31 cellular contexts compared by ENCODE assay signal in genomic region chr5:32680183-32680582, GRCh38. TPM values are rescaled to one million over a fixed set of nuclear protein-coding genes. Genes with fewer than 3 reads are reported as not detected.
"Had no signal": no experiment of that assay in that cellular context is flagged by ENCODE, and none has a peak within 500 bp of the region (broad histone marks: within the 10 kb centered on the region; RNA-seq: fewer than 3 reads in every experiment).

No MANE protein-coding gene starts in this region.

- H3K27me3 Mint-ChIP-seq: activated CD4-positive, alpha-beta memory T cell treated with anti-CD3 and anti-CD28 coated beads, Interleukin-2, amount 10 ng/mL, durations not matched to agents 7 days and 5 days; activated naive CD4-positive, alpha-beta T cell treated with anti-CD3 and anti-CD28 coated beads, Interleukin-2, amount 50 U/mL, for 24 hours had no signal

- ATAC-seq: activated naive CD8-positive, alpha-beta T cell treated with anti-CD3 and anti-CD28 coated beads, Interleukin-2, amount 50 U/mL, for 24 hours; activated T-cell treated with anti-CD3 and anti-CD28 coated beads, Interleukin-2, amount 50 U/mL, for 4 hours; activated T-helper 17 cell treated with anti-CD3 and anti-CD28 coated beads, Interleukin-2, amount 50 U/mL, for 72 hours; body of pancreas; effector memory CD8-positive, alpha-beta T cell; gastroesophageal sphincter; heart right ventricle had no signal

- H3K4me3 ChIP-seq: adrenal gland, body of pancreas, esophagus squamous epithelium, gastroesophageal sphincter, heart right ventricle had no signal

- H3K9me3 ChIP-seq: adrenal gland had no signal

- H3K4me3 Mint-ChIP-seq: activated CD4-positive, alpha-beta memory T cell treated with anti-CD3 and anti-CD28 coated beads, Interleukin-2, amount 10 ng/mL, durations not matched to agents 7 days and 5 days; activated CD4-positive, alpha-beta T cell treated with anti-CD3 and anti-CD28 coated beads, Interleukin-2, amount 10 ng/mL, durations not matched to agents 7 days and 5 days; activated naive CD4-positive, alpha-beta T cell treated with anti-CD3 and anti-CD28 coated beads, Interleukin-2, amount 50 U/mL, for 24 hours; activated naive CD8-positive, alpha-beta T cell treated with anti-CD3 and anti-CD28 coated beads for 36 hours; activated naive CD8-positive, alpha-beta T cell treated with anti-CD3 and anti-CD28 coated beads, Interleukin-2, amount 50 U/mL, for 24 hours; activated T-cell treated with anti-CD3 and anti-CD28 coated beads, Interleukin-2, amount 50 U/mL, for 4 hours; activated T-helper 17 cell treated with anti-CD3 and anti-CD28 coated beads, Interleukin-2, amount 50 U/mL, for 72 hours; effector memory CD8-positive, alpha-beta T cell had no signal

- H3K27ac Mint-ChIP-seq: activated CD4-positive, alpha-beta memory T cell treated with anti-CD3 and anti-CD28 coated beads, Interleukin-2, amount 10 ng/mL, durations not matched to agents 7 days and 5 days; activated CD4-positive, alpha-beta T cell treated with anti-CD3 and anti-CD28 coated beads, Interleukin-2, amount 10 ng/mL, durations not matched to agents 7 days and 5 days; activated naive CD4-positive, alpha-beta T cell treated with anti-CD3 and anti-CD28 coated beads, Interleukin-2, amount 50 U/mL, for 24 hours; activated naive CD8-positive, alpha-beta T cell treated with anti-CD3 and anti-CD28 coated beads for 36 hours; activated naive CD8-positive, alpha-beta T cell treated with anti-CD3 and anti-CD28 coated beads, Interleukin-2, amount 50 U/mL, for 24 hours; activated T-helper 17 cell treated with anti-CD3 and anti-CD28 coated beads, Interleukin-2, amount 50 U/mL, for 72 hours; effector memory CD8-positive, alpha-beta T cell had no signal

- H3K36me3 ChIP-seq: adrenal gland, esophagus squamous epithelium, gastroesophageal sphincter, heart right ventricle had no signal

- H3K4me1 ChIP-seq: adrenal gland, body of pancreas, gastroesophageal sphincter had no signal

- DNase-seq: activated CD4-positive, alpha-beta memory T cell treated with anti-CD3 and anti-CD28 coated beads, Interleukin-2, amount 10 ng/mL, durations not matched to agents 7 days and 5 days; activated CD4-positive, alpha-beta T cell treated with anti-CD3 and anti-CD28 coated beads for 1 hour; activated CD4-positive, alpha-beta T cell treated with anti-CD3 and anti-CD28 coated beads for 4 hours; activated CD4-positive, alpha-beta T cell treated with anti-CD3 and anti-CD28 coated beads, Interleukin-2, amount 10 ng/mL, durations not matched to agents 7 days and 5 days; activated CD4-positive, alpha-beta T cell treated with anti-CD3 and anti-CD28 coated beads, Interleukin-2, amount 50 U/mL, for 4 hours; activated CD8-positive, alpha-beta memory T cell treated with anti-CD3 and anti-CD28 coated beads, Interleukin-2, amount 50 U/mL, for 48 hours; activated effector memory CD4-positive, alpha-beta T cell treated with Interleukin-2 at 50 U/mL for 16 hours; activated gamma-delta T cell treated with Interleukin-2 at 50 U/mL for 16 hours; activated naive CD4-positive, alpha-beta T cell treated with Interleukin-2 at 50 U/mL for 16 hours; activated naive CD8-positive, alpha-beta T cell treated with anti-CD3 and anti-CD28 coated beads for 36 hours; activated naive CD8-positive, alpha-beta T cell treated with anti-CD3 and anti-CD28 coated beads, Interleukin-2, amount 50 U/mL, for 24 hours; activated T-cell treated with anti-CD3 and anti-CD28 coated beads for 4 hours; activated T-cell treated with anti-CD3 and anti-CD28 coated beads, Interleukin-2, amount 50 U/mL, for 4 hours; adrenal gland; amygdala; aorta; body of pancreas; caudate nucleus; cortex of kidney; dermis blood vessel endothelial cell; effector CD4-positive, alpha-beta T cell; effector memory CD8-positive, alpha-beta T cell; erythroblast; esophagus squamous epithelium; foreskin melanocyte; heart right ventricle; T-helper 2 cell had no signal

- H3K27ac ChIP-seq: adrenal gland, body of pancreas, esophagus squamous epithelium, gastroesophageal sphincter, heart right ventricle had no signal

- H3K36me3 Mint-ChIP-seq: activated naive CD4-positive, alpha-beta T cell treated with anti-CD3 and anti-CD28 coated beads, Interleukin-2, amount 50 U/mL, for 24 hours; activated naive CD8-positive, alpha-beta T cell treated with anti-CD3 and anti-CD28 coated beads for 36 hours had no signal

- H3K27me3 ChIP-seq: adrenal gland, body of pancreas, esophagus squamous epithelium, gastroesophageal sphincter, heart right ventricle had no signal

- H3K4me1 Mint-ChIP-seq: activated CD4-positive, alpha-beta memory T cell treated with anti-CD3 and anti-CD28 coated beads, Interleukin-2, amount 10 ng/mL, durations not matched to agents 7 days and 5 days; activated CD4-positive, alpha-beta T cell treated with anti-CD3 and anti-CD28 coated beads, Interleukin-2, amount 10 ng/mL, durations not matched to agents 7 days and 5 days; activated naive CD4-positive, alpha-beta T cell treated with anti-CD3 and anti-CD28 coated beads, Interleukin-2, amount 50 U/mL, for 24 hours; activated naive CD8-positive, alpha-beta T cell treated with anti-CD3 and anti-CD28 coated beads for 36 hours; activated naive CD8-positive, alpha-beta T cell treated with anti-CD3 and anti-CD28 coated beads, Interleukin-2, amount 50 U/mL, for 24 hours; activated T-helper 17 cell treated with anti-CD3 and anti-CD28 coated beads, Interleukin-2, amount 50 U/mL, for 72 hours had no signal

RNA-seq across cellular contexts. Expression of gene NPR3, which starts 30.9 kb away (rescaled TPM):
- total RNA-seq: activated CD4-positive, alpha-beta memory T cell treated with anti-CD3 and anti-CD28 coated beads, Interleukin-2, amount 10 ng/mL, durations not matched to agents 7 days and 5 days; activated CD4-positive, alpha-beta T cell treated with anti-CD3 and anti-CD28 coated beads, Interleukin-2, amount 10 ng/mL, durations not matched to agents 7 days and 5 days; activated naive CD8-positive, alpha-beta T cell treated with anti-CD3 and anti-CD28 coated beads for 36 hours; T-helper 1 cell treated with Interleukin-12 subunit alpha and Interleukin-12 subunit beta and Interleukin-4 antibody, amounts not matched to agents 30 ng/mL and 1 ng/mL, for 36 hours had no signal
